In genomic region chr22:32265882-32266767, GRCh38 we compare ENCODE assay signal across 8 cellular contexts.
DNase-seq lines count a peak whose midpoint lies in the region; ATAC-seq and TF ChIP-seq lines count a peak whose summit lies in the region.

No MANE protein-coding gene starts in this region.

- no peak for ATAC-seq in GM18519 (IDR thresholded peaks at IDR 0.05; ENCODE audit: low FRiP score, unreplicated experiment)

- TF ChIP-seq CTCF in fibroblast of mammary gland (conservative IDR thresholded peaks at IDR 0.05; ENCODE audit: control insufficient read depth, insufficient read depth, low read depth, low read length) = peak; percentile 88
- TF ChIP-seq CTCF in neutrophil (IDR thresholded peaks at IDR 0.05) = peak; percentile 52

- peaks cover 10% of the 10 kb centered on the region for H3K4me1 Mint-ChIP-seq in activated T-cell treated with anti-CD3 and anti-CD28 coated beads, Interleukin-2, amount 50 U/mL, for 24 hours (ENCODE audit: low read depth)

- H3K36me3 Mint-ChIP-seq in activated T-cell treated with anti-CD3 and anti-CD28 coated beads, Interleukin-2, amount 50 U/mL, for 24 hours (ENCODE audit: low read depth) = no peaks in the 10 kb centered on the region

- peaks cover 0 to 4% of the 10 kb centered on the region in 2 experiments for H3K4me1 ChIP-seq in neutrophil (ENCODE audit: control insufficient read depth in 1 of 2, insufficient read depth in 1 of 2, low read depth in 1 of 2, low read length in 1 of 2)

- H3K4me3 ChIP-seq in fibroblast of mammary gland (ENCODE audit: control insufficient read depth, low read depth, low read length) (no peak overlapping the region), neutrophil (ENCODE audit: low read depth in 1 of 2, low read length in 1 of 2) (no peak overlapping the region)

- no peaks in the 10 kb centered on the region for H3K27me3 ChIP-seq in neutrophil

- H3K27ac Mint-ChIP-seq in activated T-cell treated with anti-CD3 and anti-CD28 coated beads, Interleukin-2, amount 50 U/mL, for 24 hours = no peak overlapping the region

- H3K36me3 ChIP-seq in neutrophil = no peaks in the 10 kb centered on the region

- H3K4me3 Mint-ChIP-seq in activated T-cell treated with anti-CD3 and anti-CD28 coated beads, Interleukin-2, amount 50 U/mL, for 24 hours = no peak overlapping the region

- peaks cover 7% of the 10 kb centered on the region for H3K27me3 Mint-ChIP-seq in activated T-cell treated with anti-CD3 and anti-CD28 coated beads, Interleukin-2, amount 50 U/mL, for 24 hours

- H3K27ac ChIP-seq in neutrophil = no peak overlapping the region

- DNase-seq in COLO668 (lab: John Stamatoyannopoulos, UW; ENCODE audit: unreplicated experiment) = peak; percentile 74
- peak; percentile 81 for DNase-seq in HuH-7 (ENCODE audit: low spot score)
- DNase-seq in OCI-M2 (lab: John Stamatoyannopoulos, UW; ENCODE audit: unreplicated experiment) = peak; percentile 7
- DNase-seq in activated T-cell treated with anti-CD3 and anti-CD28 coated beads, Interleukin-2, amount 50 U/mL, for 24 hours = peak; percentile 71
- DNase-seq in fibroblast of mammary gland (ENCODE audit: low read depth) = peak; percentile 72
- peak; percentile 64 for DNase-seq in stromal cell of bone marrow (ENCODE audit: low read depth)

- no peaks in the 10 kb centered on the region for H3K9me3 Mint-ChIP-seq in activated T-cell treated with anti-CD3 and anti-CD28 coated beads, Interleukin-2, amount 50 U/mL, for 24 hours

- H3K9me3 ChIP-seq in neutrophil = no peaks in the 10 kb centered on the region

Comparison
In these comparisons a context has a peak if more than half of its experiments do, and no peak if none do; other contexts are left out.
1. DNase-seq: peak in every context shown above with its lines; median percentile 81 in HuH-7; 74 in COLO668; 72 in fibroblast of mammary gland; 71 in activated T-cell treated with anti-CD3 and anti-CD28 coated beads, Interleukin-2, amount 50 U/mL, for 24 hours; 64 in stromal cell of bone marrow; 7 in OCI-M2.